1 cellular context compared by ENCODE assay signal in the genomic region with DNA sequence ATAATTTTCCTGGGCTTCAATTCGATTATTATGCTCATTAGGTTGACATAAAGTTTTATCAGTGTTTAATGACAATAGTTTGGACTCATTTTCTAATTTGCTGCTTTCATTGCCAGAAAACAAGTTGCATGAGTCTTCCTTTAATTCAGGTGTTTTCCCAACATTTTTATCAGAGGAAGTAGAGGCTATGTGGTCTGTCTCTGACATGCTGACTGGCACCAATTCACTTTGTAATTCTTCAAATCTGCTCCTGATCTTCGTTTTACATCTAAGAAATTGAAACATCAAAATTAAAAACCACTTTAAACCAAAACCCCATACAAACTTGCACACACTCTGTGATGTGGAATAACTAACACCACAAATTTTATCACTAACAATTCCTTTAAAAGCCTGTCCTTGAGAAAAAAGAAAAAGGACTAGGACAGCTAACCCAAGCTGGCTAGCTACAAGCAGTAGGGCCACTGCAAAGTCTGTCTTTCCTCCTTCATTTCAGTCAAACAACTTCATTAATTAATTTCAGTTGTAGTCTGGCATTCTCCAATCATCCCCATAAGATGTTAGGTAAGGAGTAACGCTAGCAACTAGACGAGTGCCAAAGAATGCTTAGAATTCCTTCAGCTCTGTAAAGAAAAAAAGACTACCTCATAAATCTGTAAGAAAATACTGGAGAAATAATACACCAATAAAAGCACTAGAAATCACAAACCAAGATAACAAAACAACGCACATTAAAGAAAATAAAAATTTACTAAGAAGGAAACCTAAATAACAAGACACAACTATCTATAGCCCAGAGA.
TF ChIP-seq lines count a peak whose summit lies in the region.

No MANE protein-coding gene starts in this region.

TF ChIP-seq in Ishikawa, 13 proteins besides CTCF, POLR2A, EP300 and RAD21 (continued from another document):
- no peak for TF ChIP-seq TAF1 (IDR thresholded peaks at IDR 0.05; ENCODE audit: low read depth)
